ENCODE assay signal across 30 cellular contexts in genomic region chr19:51200071-51200470, GRCh38. TPM values are rescaled to one million over a fixed set of nuclear protein-coding genes. Genes with fewer than 3 reads are reported as not detected.
"Had no signal": no experiment of that assay in that cellular context is flagged by ENCODE, and none has a peak within 500 bp of the region (broad histone marks: within the 10 kb centered on the region; RNA-seq: fewer than 3 reads in every experiment).

No MANE protein-coding gene starts in this region.

- H3K9me3 Mint-ChIP-seq: endodermal cell, mesothelial cell of epicardium had no signal

- H3K27ac ChIP-seq: coronary artery, dorsolateral prefrontal cortex, epithelial cell of prostate, esophagus squamous epithelium, gastrocnemius medialis, heart right ventricle, lower lobe of right lung had no signal

- H3K4me1 Mint-ChIP-seq: endodermal cell, mesothelial cell of epicardium had no signal

- H3K36me3 Mint-ChIP-seq: mesothelial cell of epicardium had no signal

- H3K4me3 ChIP-seq: coronary artery, dorsolateral prefrontal cortex, esophagus squamous epithelium, gastrocnemius medialis, heart right ventricle, lower lobe of right lung, mucosa of descending colon had no signal

- H3K27me3 ChIP-seq: gastrocnemius medialis had no signal

- ATAC-seq: esophagus mucosa, gastrocnemius medialis, heart right ventricle, left cardiac atrium, left lobe of liver, left ventricle myocardium superior, lower lobe of right lung, mucosa of descending colon had no signal

- H3K4me1 ChIP-seq: esophagus squamous epithelium, gastrocnemius medialis, lower lobe of right lung had no signal

- H3K36me3 ChIP-seq: esophagus squamous epithelium, gastrocnemius medialis, heart right ventricle, lower lobe of right lung had no signal

- H3K4me3 Mint-ChIP-seq: endodermal cell, mesothelial cell of epicardium had no signal

- H3K9me3 ChIP-seq: esophagus squamous epithelium, gastrocnemius medialis, heart right ventricle, lower lobe of right lung, mucosa of descending colon had no signal

- H3K27ac Mint-ChIP-seq: endodermal cell, mesothelial cell of epicardium had no signal

- DNase-seq: dermis blood vessel endothelial cell; dorsolateral prefrontal cortex; effector CD4-positive, alpha-beta T cell; effector memory CD4-positive, alpha-beta T cell; endodermal cell; erythroblast; esophagus squamous epithelium; foreskin fibroblast; foreskin melanocyte; gastrocnemius medialis; glutamatergic neuron; heart right ventricle; hippocampal formation; left cardiac atrium; left ventricle myocardium superior; lower lobe of right lung; mesenchymal stem cell; mucosa of descending colon had no signal

RNA-seq across cellular contexts. Expression of gene CD33, which starts 24.8 kb away (rescaled TPM):
- total RNA-seq: dermis blood vessel endothelial cell, endodermal cell, glomerular endothelial cell, kidney epithelial cell, lung microvascular endothelial cell, mesothelial cell of epicardium, myocyte had no signal

RNA-seq across cellular contexts. Expression of gene SIGLECL1, which starts 50.8 kb away (rescaled TPM):
- total RNA-seq: cerebellum, dermis blood vessel endothelial cell, dorsolateral prefrontal cortex, endodermal cell, esophagus mucosa, esophagus squamous epithelium, gastrocnemius medialis, glomerular endothelial cell, heart right ventricle, left cardiac atrium, left lobe of liver, left ventricle myocardium superior, lower leg skin, lower lobe of right lung, lung microvascular endothelial cell, mesenteric fat pad, mesothelial cell of epicardium, mucosa of descending colon, myocyte had no signal

RNA-seq across cellular contexts. Expression of gene SIGLEC7, which starts 58.0 kb away (rescaled TPM):
- total RNA-seq: dermis blood vessel endothelial cell, endodermal cell, glomerular endothelial cell, kidney epithelial cell, lower leg skin, lung microvascular endothelial cell, mesothelial cell of epicardium, myocyte had no signal
